In the genomic region with DNA sequence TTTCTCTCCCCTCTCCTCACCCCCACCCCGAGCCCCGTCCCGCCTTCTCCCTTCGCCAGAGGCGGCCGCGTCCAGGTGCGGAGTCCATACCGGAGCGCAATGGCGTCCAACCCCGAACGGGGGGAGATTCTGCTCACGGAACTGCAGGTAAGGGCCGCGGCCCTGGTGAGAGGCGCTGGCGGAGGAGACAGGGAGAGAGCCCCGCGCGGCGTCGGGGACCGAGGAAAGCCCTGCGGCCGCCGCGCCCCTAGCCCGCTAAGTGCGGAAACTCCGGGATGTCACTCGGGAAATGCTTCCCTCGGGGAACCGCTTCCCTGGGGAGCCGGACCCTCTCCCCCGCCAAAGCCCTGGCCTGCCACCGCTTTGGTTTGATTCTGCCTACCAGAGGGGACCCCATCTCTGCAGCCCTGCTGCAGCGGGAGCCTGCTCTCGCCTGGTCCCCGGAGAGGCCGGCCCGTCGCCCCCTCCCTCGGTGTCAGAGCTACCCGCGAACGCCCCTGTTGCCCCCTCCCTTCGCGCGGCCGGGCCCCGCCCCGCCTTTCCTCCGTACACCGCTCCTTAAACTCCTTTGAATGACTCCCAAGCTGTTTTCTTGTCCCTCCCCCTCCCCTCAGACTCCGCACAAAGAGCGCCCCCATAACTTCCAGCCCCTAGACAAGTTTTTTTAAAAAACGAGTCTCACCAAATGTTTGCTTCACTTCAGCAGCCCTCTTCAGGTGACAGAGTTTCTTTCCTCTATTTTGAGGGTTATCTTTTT, we compare ENCODE assay signal across 8 cellular contexts. TPM values are rescaled to one million over a fixed set of nuclear protein-coding genes. Genes with fewer than 3 reads are reported as not detected.
DNase-seq lines count a peak whose midpoint lies in the region; ATAC-seq and TF ChIP-seq lines count a peak whose summit lies in the region.

No MANE protein-coding gene starts in this region.

- no peaks in the 10 kb centered on the region for H3K9me3 Mint-ChIP-seq in natural killer cell

- intact Hi-C loops in natural killer cell (cut with micrococcal nuclease): loop anchor here (1.0 to 10.0 kb wide), 5 partner anchors 29 to 1980 kb away; partner anchors contain the start of genes GTF2B, HS2ST1, SELENOF and SH3GLB1

- H3K27ac Mint-ChIP-seq in natural killer cell: peak overlapping the region; percentile 94 to 96

- TF ChIP-seq CTCF in fibroblast of mammary gland (conservative IDR thresholded peaks at IDR 0.05; ENCODE audit: control insufficient read depth, insufficient read depth, low read depth, low read length) (no peak), natural killer cell (IDR thresholded peaks at IDR 0.05) (no peak)

- peaks cover 21 to 35% of the 10 kb centered on the region in 2 donors for H3K4me1 Mint-ChIP-seq in natural killer cell

- H3K36me3 Mint-ChIP-seq in natural killer cell: no peaks in the 10 kb centered on the region

- peak overlapping the region; percentile 98 for H3K4me3 Mint-ChIP-seq in natural killer cell

- H3K4me3 ChIP-seq in fibroblast of mammary gland (ENCODE audit: control insufficient read depth, low read depth, low read length): peak overlapping the region; percentile 88

- no peaks in the 10 kb centered on the region for H3K27me3 Mint-ChIP-seq in natural killer cell (ENCODE audit: low read depth in 2 of 2)

- peak; percentile 76 for DNase-seq in D341Med (ENCODE audit: low spot score)
- peak in 63 of 76 experiments; percentile 3 to 65 (median 41) for DNase-seq in HUDEP-2 (lab: John Stamatoyannopoulos, UW; ENCODE audit: unreplicated experiment in 76 of 76)
- DNase-seq in OCI-M1 (lab: John Stamatoyannopoulos, UW): peak; percentile 82
- DNase-seq in activated T-helper 1 cell treated with Interleukin-2 at 50 U/mL for 16 hours (ENCODE audit: low read depth): peak; percentile 32
- DNase-seq in fibroblast of mammary gland (ENCODE audit: low read depth): peak; percentile 47
- peak; percentile 51 for DNase-seq in natural killer cell
- DNase-seq in stimulated activated naive CD8-positive, alpha-beta T cell treated with anti-CD3 and anti-CD28 coated beads, Interleukin-15, Interleukin-2, amounts not matched to agents 100 U/mL and 50 U/mL, for 24 hours: peak; percentile 76

- peak; percentile 44 for ATAC-seq in GM21390 (IDR thresholded peaks at IDR 0.05; ENCODE audit: unreplicated experiment)
- peak; percentile 20 to 48 (median 29) for ATAC-seq in natural killer cell
- peak; percentile 55 for ATAC-seq in stimulated activated naive CD8-positive, alpha-beta T cell treated with anti-CD3 and anti-CD28 coated beads, Interleukin-15, Interleukin-2, amounts not matched to agents 100 U/mL and 50 U/mL, for 24 hours

RNA-seq across cellular contexts. Expression of gene PKN2, which starts 0.6 kb away (rescaled TPM):
- total RNA-seq in natural killer cell: 10 to 100 TPM; 40.8 to 50.1 (median 47.2) TPM

Comparison
In these comparisons a context has a peak if more than half of its experiments do, and no peak if none do; other contexts are left out.
1. Peak in every context shown above with its lines: DNase-seq, ATAC-seq and H3K4me3 ChIP-seq.
2. DNase-seq: peak in every context shown above with its lines; median percentile 82 in OCI-M1; 76 in D341Med; 76 in stimulated activated naive CD8-positive, alpha-beta T cell treated with anti-CD3 and anti-CD28 coated beads, Interleukin-15, Interleukin-2, amounts not matched to agents 100 U/mL and 50 U/mL, for 24 hours; 51 in natural killer cell; 47 in fibroblast of mammary gland; 41 in HUDEP-2; 32 in activated T-helper 1 cell treated with Interleukin-2 at 50 U/mL for 16 hours.